Comparison of ENCODE assay signal across 20 cellular contexts in genomic region chr17:27906238-27906603, GRCh38. TPM values are rescaled to one million over a fixed set of nuclear protein-coding genes. Genes with fewer than 3 reads are reported as not detected.
DNase-seq lines count a peak whose midpoint lies in the region; ATAC-seq and TF ChIP-seq lines count a peak whose summit lies in the region.
"Had no signal": no experiment of that assay in that cellular context is flagged by ENCODE, and none has a peak within 500 bp of the region (broad histone marks: within the 10 kb centered on the region; RNA-seq: fewer than 3 reads in every experiment).

No MANE protein-coding gene starts in this region.

- no peaks in the 10 kb centered on the region for H3K4me1 ChIP-seq in left ventricle myocardium inferior

- POLR2A ChIA-PET in activated CD4-positive, alpha-beta memory T cell treated with anti-CD3 and anti-CD28 coated beads for 36 hours (lab: Charles Lee) = no interaction called here

- no peaks in the 10 kb centered on the region for H3K27me3 ChIP-seq in left ventricle myocardium inferior (ENCODE audit: low read depth)

- H3K36me3 ChIP-seq in left ventricle myocardium inferior = no peaks in the 10 kb centered on the region

- no peak overlapping the region for H3K4me3 Mint-ChIP-seq in brain
- no peak overlapping the region for H3K4me3 Mint-ChIP-seq in activated CD4-positive, alpha-beta memory T cell treated with anti-CD3 and anti-CD28 coated beads for 36 hours
- H3K4me3 Mint-ChIP-seq: B cell, CD14-positive monocyte, H9, IgD-negative memory B cell had no signal

- ATAC-seq in GM21447 (IDR thresholded peaks at IDR 0.05; ENCODE audit: unreplicated experiment) = no peak
- ATAC-seq in GM19023 (IDR thresholded peaks at IDR 0.05; ENCODE audit: unreplicated experiment) = no peak
- ATAC-seq: Right ventricle myocardium inferior had no signal

- DNase-seq in COR-L47 (lab: John Stamatoyannopoulos, UW) (peak; percentile 53), NCI-H1105 treated with DMSO at 0.1 percent for 48 hours (lab: John Stamatoyannopoulos, UW) (peak; percentile 61), NCI-H748 treated with DMSO at 0.1 percent for 48 hours (lab: John Stamatoyannopoulos, UW) (peak; percentile 35), left ventricle myocardium inferior (no peak)
- no peak for DNase-seq in activated CD4-positive, alpha-beta memory T cell treated with anti-CD3 and anti-CD28 coated beads for 36 hours
- DNase-seq: DMS79, H9, Karpas-422, NCI-H146, NCI-H2029, NCI-H2171, NCI-H446, NCI-H774 had no signal

- no peaks in the 10 kb centered on the region for H3K9me3 ChIP-seq in left ventricle myocardium inferior (replicated peaks)

- intact Hi-C loops in activated CD4-positive, alpha-beta memory T cell treated with anti-CD3 and anti-CD28 coated beads for 36 hours (cut with micrococcal nuclease) = no loop called here
- intact Hi-C loops in left ventricle myocardium inferior (cut with micrococcal nuclease) = no loop called here

- no peak overlapping the region for H3K4me3 ChIP-seq in left ventricle myocardium inferior

- TF ChIP-seq CTCF in brain (conservative IDR thresholded peaks at IDR 0.05) = no peak
- TF ChIP-seq CTCF in left ventricle myocardium inferior (IDR thresholded peaks at IDR 0.05; ENCODE audit: borderline replicate concordance) = no peak

- peaks cover 0 to 8% (median 0%) of the 10 kb centered on the region in 5 experiments for H3K9me3 Mint-ChIP-seq in brain
- H3K9me3 Mint-ChIP-seq in activated CD4-positive, alpha-beta memory T cell treated with anti-CD3 and anti-CD28 coated beads for 36 hours = no peaks in the 10 kb centered on the region
- H3K9me3 Mint-ChIP-seq: H9 had no signal

- peaks cover 3% of the 10 kb centered on the region for H3K27me3 Mint-ChIP-seq in brain
- peaks cover 19% of the 10 kb centered on the region for H3K27me3 Mint-ChIP-seq in activated CD4-positive, alpha-beta memory T cell treated with anti-CD3 and anti-CD28 coated beads for 36 hours

- CTCF ChIA-PET in activated CD4-positive, alpha-beta memory T cell treated with anti-CD3 and anti-CD28 coated beads for 36 hours (lab: Charles Lee) = no interaction called here

- H3K4me1 Mint-ChIP-seq in brain = peaks cover 33% of the 10 kb centered on the region
- H3K4me1 Mint-ChIP-seq in activated CD4-positive, alpha-beta memory T cell treated with anti-CD3 and anti-CD28 coated beads for 36 hours (ENCODE audit: low read depth) = no peaks in the 10 kb centered on the region
- H3K4me1 Mint-ChIP-seq: B cell, CD14-positive monocyte, IgD-negative memory B cell had no signal

- no peak overlapping the region for H3K27ac ChIP-seq in left ventricle myocardium inferior (replicated peaks)

- peak overlapping the region in 3 of 5 experiments; percentile 1 to 65 (median 32) for H3K27ac Mint-ChIP-seq in brain
- H3K27ac Mint-ChIP-seq in activated CD4-positive, alpha-beta memory T cell treated with anti-CD3 and anti-CD28 coated beads for 36 hours = no peak overlapping the region
- H3K27ac Mint-ChIP-seq: B cell, H9, IgD-negative memory B cell had no signal

- H3K36me3 Mint-ChIP-seq in brain = no peaks in the 10 kb centered on the region
- no peaks in the 10 kb centered on the region for H3K36me3 Mint-ChIP-seq in activated CD4-positive, alpha-beta memory T cell treated with anti-CD3 and anti-CD28 coated beads for 36 hours
- H3K36me3 Mint-ChIP-seq: CD14-positive monocyte, IgD-negative memory B cell had no signal

RNA-seq across cellular contexts. Expression of gene LYRM9, which starts 13.1 kb away (rescaled TPM):
- polyA plus RNA-seq in brain (ENCODE audit: insufficient read depth, low read depth, low replicate concordance) = 19.9 TPM
- 1 to 10 TPM; 5.7 to 6.8 TPM for total RNA-seq in activated CD4-positive, alpha-beta memory T cell treated with anti-CD3 and anti-CD28 coated beads for 36 hours
- 8.3 TPM for total RNA-seq in left ventricle myocardium inferior

Comparison
In these comparisons a context has a peak if more than half of its experiments do, and no peak if none do; other contexts are left out.
1. DNase-seq: peak in COR-L47 (single experiment), NCI-H1105 treated with DMSO at 0.1 percent for 48 hours (single experiment) and NCI-H748 treated with DMSO at 0.1 percent for 48 hours (single experiment); none in activated CD4-positive, alpha-beta memory T cell treated with anti-CD3 and anti-CD28 coated beads for 36 hours (single experiment) and left ventricle myocardium inferior (single experiment).